In the genomic region with DNA sequence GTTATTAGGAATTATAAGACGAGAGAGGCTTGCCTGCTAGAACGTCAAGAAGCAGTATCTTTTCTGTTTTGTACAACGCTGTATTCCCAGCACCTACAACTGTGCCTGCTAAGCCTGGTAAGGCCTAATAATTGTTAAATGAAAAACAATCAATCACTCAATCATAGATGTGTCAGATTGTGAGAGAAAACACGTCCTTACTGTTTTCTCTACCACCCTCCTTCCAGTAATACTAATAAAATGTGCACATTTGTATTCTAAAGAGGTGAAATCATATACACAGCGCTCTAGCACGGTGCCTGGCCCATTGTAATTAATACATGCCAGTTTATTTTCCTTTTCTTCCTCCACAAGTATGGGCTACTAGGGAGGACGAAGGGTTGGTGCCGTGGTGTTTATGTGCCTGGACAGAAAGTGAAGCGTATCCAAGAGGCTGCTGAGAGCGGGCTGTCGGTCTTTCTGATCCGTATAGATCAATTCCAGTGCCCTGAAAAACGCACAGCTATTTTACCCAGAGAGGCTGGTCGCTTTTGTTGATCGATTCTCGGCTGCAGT, we compare ENCODE assay signal across 1 cellular context.
TF ChIP-seq lines count a peak whose summit lies in the region.

No MANE protein-coding gene starts in this region.

TF ChIP-seq in liver, 16 proteins besides CTCF, POLR2A, EP300 and RAD21 (continued from another document):
- TF ChIP-seq, protein P1, sequence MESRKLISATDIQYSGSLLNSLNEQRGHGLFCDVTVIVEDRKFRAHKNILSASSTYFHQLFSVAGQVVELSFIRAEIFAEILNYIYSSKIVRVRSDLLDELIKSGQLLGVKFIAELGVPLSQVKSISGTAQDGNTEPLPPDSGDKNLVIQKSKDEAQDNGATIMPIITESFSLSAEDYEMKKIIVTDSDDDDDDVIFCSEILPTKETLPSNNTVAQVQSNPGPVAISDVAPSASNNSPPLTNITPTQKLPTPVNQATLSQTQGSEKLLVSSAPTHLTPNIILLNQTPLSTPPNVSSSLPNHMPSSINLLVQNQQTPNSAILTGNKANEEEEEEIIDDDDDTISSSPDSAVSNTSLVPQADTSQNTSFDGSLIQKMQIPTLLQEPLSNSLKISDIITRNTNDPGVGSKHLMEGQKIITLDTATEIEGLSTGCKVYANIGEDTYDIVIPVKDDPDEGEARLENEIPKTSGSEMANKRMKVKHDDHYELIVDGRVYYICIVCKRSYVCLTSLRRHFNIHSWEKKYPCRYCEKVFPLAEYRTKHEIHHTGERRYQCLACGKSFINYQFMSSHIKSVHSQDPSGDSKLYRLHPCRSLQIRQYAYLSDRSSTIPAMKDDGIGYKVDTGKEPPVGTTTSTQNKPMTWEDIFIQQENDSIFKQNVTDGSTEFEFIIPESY (IDR thresholded peaks at IDR 0.05): no peak
- TF ChIP-seq TAF1 (conservative IDR thresholded peaks at IDR 0.05) (no peak), RXRA (IDR thresholded peaks at IDR 0.05) (no peak)
